1 cellular context compared by ENCODE assay signal in genomic region chr7:134089446-134089845, GRCh38.
TF ChIP-seq lines count a peak whose summit lies in the region.

No MANE protein-coding gene starts in this region.

TF ChIP-seq in GM23338, 12 proteins besides CTCF, POLR2A, EP300 and RAD21 (continued from another document):
- no peak for TF ChIP-seq REST (IDR thresholded peaks at IDR 0.05; ENCODE audit: unreplicated experiment)
